ENCODE assay signal across 10 cellular contexts in genomic region chr4:10762541-10762940, GRCh38.
A peak's percentile ranks its signal among the peaks of the same experiment; 100 is the strongest.
DNase-seq lines count a peak whose midpoint lies in the region; TF ChIP-seq lines count a peak whose summit lies in the region.
"Had no signal": no experiment of that assay in that cellular context is flagged by ENCODE, and none has a peak within 500 bp of the region (broad histone marks: within the 10 kb centered on the region; RNA-seq: fewer than 3 reads in every experiment).

No MANE protein-coding gene starts in this region.

- H3K27ac ChIP-seq in AG04450 (ENCODE audit: low read depth, low read length) (peak overlapping the region; percentile 34), hepatocyte (no peak overlapping the region), caudate nucleus (ENCODE audit: low read depth, low read length) (no peak overlapping the region)
- H3K27ac ChIP-seq: upper lobe of right lung had no signal

- no peak for TF ChIP-seq CTCF in AG04450 (IDR thresholded peaks at IDR 0.05; ENCODE audit: low read depth, low read length)
- TF ChIP-seq CTCF in hepatocyte (IDR thresholded peaks at IDR 0.05; ENCODE audit: poor library complexity), result no peak

- DNase-seq in AG04450 (ENCODE audit: low read depth, low spot score), result peak; percentile 62
- peak; percentile 22 for DNase-seq in HS-5 (ENCODE audit: low read depth)
- DNase-seq in SHP77 treated with DMSO at 0.1 percent for 48 hours (lab: John Stamatoyannopoulos, UW), result peak; percentile 3
- DNase-seq in hepatocyte (ENCODE audit: low spot score), result peak; percentile 11
- DNase-seq in caudate nucleus (lab: John Stamatoyannopoulos, UW), result no peak
- DNase-seq in DMS79 (lab: John Stamatoyannopoulos, UW), result no peak
- no peak for DNase-seq in DMS114 treated with DMSO at 0.1 percent for 48 hours (lab: John Stamatoyannopoulos, UW; ENCODE audit: unreplicated experiment)
- no peak for DNase-seq in NCI-H1105 (lab: John Stamatoyannopoulos, UW)
- DNase-seq: occipital lobe, upper lobe of right lung had no signal

- H3K9me2 ChIP-seq in hepatocyte (replicated peaks; ENCODE audit: insufficient read depth), result no peaks in the 10 kb centered on the region

- H3K4me1 ChIP-seq in hepatocyte (ENCODE audit: insufficient read depth), result no peaks in the 10 kb centered on the region
- H3K4me1 ChIP-seq: upper lobe of right lung had no signal

- H3K27me3 ChIP-seq in AG04450 (ENCODE audit: control insufficient read depth, insufficient read depth, low read length) (no peaks in the 10 kb centered on the region), hepatocyte (no peaks in the 10 kb centered on the region)
- H3K27me3 ChIP-seq: upper lobe of right lung had no signal

- H3K4me3 ChIP-seq in AG04450 (ENCODE audit: low read depth, low read length) (no peak overlapping the region), hepatocyte (no peak overlapping the region)
- H3K4me3 ChIP-seq: upper lobe of right lung had no signal

- no peaks in the 10 kb centered on the region for H3K9me3 ChIP-seq in AG04450 (ENCODE audit: control insufficient read depth, insufficient read depth, low read length)
- no peaks in the 10 kb centered on the region for H3K9me3 ChIP-seq in hepatocyte (ENCODE audit: low read depth)
- H3K9me3 ChIP-seq: upper lobe of right lung had no signal

- 43% methylated on average over 4 of the region's 4 CpGs for WGBS in hepatocyte (ENCODE audit: low lambda C conversion rate, missing lambda C conversion rate)

- no peaks in the 10 kb centered on the region for H3K79me2 ChIP-seq in hepatocyte

- H4K20me1 ChIP-seq in hepatocyte (ENCODE audit: insufficient read depth, poor library complexity, severe bottlenecking), result no peaks in the 10 kb centered on the region

- POLR2A ChIA-PET in AG04450 (lab: Yijun Ruan, JAX), result interaction anchor here (0.7 to 1.2 kb wide), 2 partner anchors 12 to 156 kb away, joined by 3 to 4 read pairs; no protein-coding TSS in a partner anchor

- H3K4me2 ChIP-seq in hepatocyte, result no peak overlapping the region

- CTCF ChIA-PET in AG04450 (lab: Charles Lee), result interaction anchor here (0.6 kb wide), 1 partner anchor 983 kb away, joined by 3 read pairs; no protein-coding TSS in a partner anchor

- no peaks in the 10 kb centered on the region for H3K36me3 ChIP-seq in hepatocyte (replicated peaks; ENCODE audit: insufficient read depth, low read depth)
- H3K36me3 ChIP-seq: upper lobe of right lung had no signal

- no peak overlapping the region for H2AFZ ChIP-seq in hepatocyte

Comparison
In these comparisons a context has a peak if more than half of its experiments do, and no peak if none do; other contexts are left out.
1. DNase-seq: peak in AG04450 (single experiment), HS-5 (single experiment), SHP77 treated with DMSO at 0.1 percent for 48 hours (single experiment) and hepatocyte (single experiment); none in caudate nucleus (0 of 61), DMS79 (single experiment), DMS114 treated with DMSO at 0.1 percent for 48 hours (single experiment) and NCI-H1105 (single experiment).